ENCODE assay signal across 8 cellular contexts in the genomic region with DNA sequence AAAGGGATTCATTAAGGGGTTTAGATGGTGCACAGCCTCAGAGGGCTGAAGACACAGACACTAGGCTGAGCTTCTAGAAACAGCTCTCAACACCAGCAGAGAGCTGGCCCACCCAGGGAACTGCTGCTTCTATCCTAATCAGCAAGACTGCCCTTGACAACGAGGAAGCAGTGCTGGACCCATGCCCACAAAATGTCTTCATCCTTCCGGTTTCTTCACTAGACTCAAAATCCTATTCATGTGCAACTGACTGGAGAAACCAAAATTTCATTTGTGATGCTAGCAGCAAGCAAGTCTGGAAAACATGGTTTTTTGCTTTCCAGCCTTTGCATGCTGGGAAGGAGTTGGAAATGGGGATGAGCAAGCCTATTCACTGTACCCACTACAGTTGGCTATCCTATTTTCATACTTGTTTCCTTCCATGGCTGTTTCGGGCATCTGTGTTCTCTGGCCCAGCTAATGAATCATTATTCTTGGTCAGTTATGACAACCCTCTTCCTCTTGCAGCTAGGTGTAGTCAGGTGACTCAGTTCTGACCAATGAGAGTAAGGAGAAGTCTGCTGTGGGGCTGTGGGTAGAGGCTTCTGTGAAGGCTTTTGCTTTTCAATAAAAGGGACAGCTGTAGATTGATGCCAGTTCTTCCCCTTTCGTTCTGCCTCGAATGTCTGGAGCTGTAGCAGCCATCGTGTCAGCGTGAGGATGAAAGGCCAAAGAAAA. TPM values are rescaled to one million over a fixed set of nuclear protein-coding genes. Genes with fewer than 3 reads are reported as not detected.
A peak's percentile ranks its signal among the peaks of the same experiment; 100 is the strongest.
DNase-seq lines count a peak whose midpoint lies in the region; ATAC-seq and TF ChIP-seq lines count a peak whose summit lies in the region.

No MANE protein-coding gene starts in this region.

- no peak overlapping the region for H3K27ac Mint-ChIP-seq in progenitor cell of endocrine pancreas

- DNase-seq in COR-L47 (lab: John Stamatoyannopoulos, UW) = peak; percentile 46
- peak; percentile 44 for DNase-seq in UCSD-AML1 (lab: John Stamatoyannopoulos, UW; ENCODE audit: unreplicated experiment)
- DNase-seq in kidney tubule cell (ENCODE audit: low spot score) = peak; percentile 84
- no peak for DNase-seq in progenitor cell of endocrine pancreas (ENCODE audit: low spot score, unreplicated experiment)
- DNase-seq in NCI-H1436 treated with DMSO at 0.1 percent for 48 hours (lab: John Stamatoyannopoulos, UW) = no peak
- no peak for DNase-seq in NCI-H82 treated with DMSO at 0.1 percent for 48 hours (lab: John Stamatoyannopoulos, UW; ENCODE audit: unreplicated experiment)

- no peaks in the 10 kb centered on the region for H3K4me1 Mint-ChIP-seq in progenitor cell of endocrine pancreas (ENCODE audit: low read depth)

- no peak overlapping the region for H3K4me3 Mint-ChIP-seq in progenitor cell of endocrine pancreas (ENCODE audit: low read depth)

- TF ChIP-seq CTCF in progenitor cell of endocrine pancreas (IDR thresholded peaks at IDR 0.05; ENCODE audit: unreplicated experiment) = no peak

- H3K27me3 Mint-ChIP-seq in progenitor cell of endocrine pancreas = peaks cover 23% of the 10 kb centered on the region

- peak; percentile 93 for ATAC-seq in GM21367 (IDR thresholded peaks at IDR 0.05; ENCODE audit: unreplicated experiment)
- ATAC-seq in HG03571 (IDR thresholded peaks at IDR 0.05; ENCODE audit: unreplicated experiment) = peak; percentile 97

- no peaks in the 10 kb centered on the region for H3K36me3 Mint-ChIP-seq in progenitor cell of endocrine pancreas (ENCODE audit: insufficient read depth)

- no peaks in the 10 kb centered on the region for H3K9me3 Mint-ChIP-seq in progenitor cell of endocrine pancreas (ENCODE audit: low read depth)

RNA-seq across cellular contexts. Expression of gene TMEM61, which starts 14.6 kb away (rescaled TPM):
- total RNA-seq in progenitor cell of endocrine pancreas = 0.53 and 1.3 TPM in 2 replicates

RNA-seq across cellular contexts. Expression of gene BSND, which starts 33.0 kb away (rescaled TPM):
- total RNA-seq in progenitor cell of endocrine pancreas = not detected in 2 replicates

Comparison
In these comparisons a context has a peak if more than half of its experiments do, and no peak if none do; other contexts are left out.
1. DNase-seq: peak in COR-L47 (single experiment), UCSD-AML1 (single experiment) and kidney tubule cell (single experiment); none in progenitor cell of endocrine pancreas (single experiment), NCI-H1436 treated with DMSO at 0.1 percent for 48 hours (single experiment) and NCI-H82 treated with DMSO at 0.1 percent for 48 hours (single experiment).